ENCODE assay signal across 1 cellular context in genomic region chr10:73785221-73785720, GRCh38.
A peak's percentile ranks its signal among the peaks of the same experiment; 100 is the strongest.
TF ChIP-seq lines count a peak whose summit lies in the region.

ZSWIM8 (plus strand) TSS chr10:73785606; CDS start chr10:73785879, 273 bp downstream.

TF ChIP-seq in HEK293, 187 proteins besides CTCF, POLR2A, EP300 and RAD21 (continued from another document and continues in another):
- peak; percentile 54; the same call in 1 of the 2 replicates for TF ChIP-seq ZNF449 (tag by site-specific recombination; IDR thresholded peaks at IDR 0.05)
- no peak for TF ChIP-seq ZNF239 (tag by site-specific recombination; IDR thresholded peaks at IDR 0.05)
- no peak for TF ChIP-seq MYNN (tag by site-specific recombination; IDR thresholded peaks at IDR 0.05; ENCODE audit: borderline replicate concordance)
- TF ChIP-seq ZNF600 (tag by site-specific recombination; IDR thresholded peaks at IDR 0.05), result peak; percentile 87
- 0 out of 2 replicates have a peak, but pooled peaks have one; percentile 75 for TF ChIP-seq ELK4 (IDR thresholded peaks at IDR 0.05; ENCODE audit: borderline replicate concordance, low read depth, low read length)
- peak; percentile 99 for TF ChIP-seq ZBTB17 (tag by site-specific recombination; IDR thresholded peaks at IDR 0.05)
- peak; percentile 72; the same call in 1 of the 2 replicates for TF ChIP-seq ZNF610 (tag by site-specific recombination; IDR thresholded peaks at IDR 0.05; ENCODE audit: borderline replicate concordance)
- no peak for TF ChIP-seq ZNF112 (tag by site-specific recombination; IDR thresholded peaks at IDR 0.05)
- TF ChIP-seq REST (tag by site-specific recombination; IDR thresholded peaks at IDR 0.05), result peak; percentile 15; the same call in 1 of the 2 replicates
- no peak for TF ChIP-seq ZNF645 (tag by site-specific recombination; IDR thresholded peaks at IDR 0.05)
- TF ChIP-seq YY1 (tag by site-specific recombination; IDR thresholded peaks at IDR 0.05), result peak; percentile 93
- no peak; the same call in 1 of the 2 replicates for TF ChIP-seq ZBTB20 (tag by site-specific recombination; IDR thresholded peaks at IDR 0.05)
- 0 out of 2 replicates have a peak, but pooled peaks have one; percentile 44 for TF ChIP-seq ZSCAN5A (tag by site-specific recombination; IDR thresholded peaks at IDR 0.05)
- no peak for TF ChIP-seq ZBTB48 (tag by site-specific recombination; IDR thresholded peaks at IDR 0.05)
- TF ChIP-seq ZNF580 (tag by site-specific recombination; IDR thresholded peaks at IDR 0.05), result peak; percentile 83
- TF ChIP-seq ZXDB (tag by site-specific recombination; IDR thresholded peaks at IDR 0.05), result peak; percentile 95
- TF ChIP-seq HOXC10 (CRISPR knock-in tag; IDR thresholded peaks at IDR 0.05), result no peak
- peak; percentile 53 for TF ChIP-seq ZNF843 (tag by site-specific recombination; IDR thresholded peaks at IDR 0.05)
- peak; percentile 73 for TF ChIP-seq PATZ1 (tag by site-specific recombination; IDR thresholded peaks at IDR 0.05)
- no peak for TF ChIP-seq SCRT1 (tag by site-specific recombination; IDR thresholded peaks at IDR 0.05; ENCODE audit: borderline replicate concordance)
- peak; percentile 36; the same call in 1 of the 2 replicates for TF ChIP-seq KLF1 (tag by site-specific recombination; IDR thresholded peaks at IDR 0.05)
- TF ChIP-seq ZNF362 (tag by site-specific recombination; IDR thresholded peaks at IDR 0.05), result no peak
- TF ChIP-seq ZNF624 (tag by site-specific recombination; IDR thresholded peaks at IDR 0.05), result no peak
- peak; percentile 60 for TF ChIP-seq SP7 (tag by site-specific recombination; IDR thresholded peaks at IDR 0.05)
- TF ChIP-seq ZBTB26 (tag by site-specific recombination; optimal IDR thresholded peaks at IDR 0.05), result peak; percentile 48
- no peak for TF ChIP-seq ZNF114 (tag by site-specific recombination; IDR thresholded peaks at IDR 0.05)
- TF ChIP-seq MZF1 (tag by site-specific recombination; IDR thresholded peaks at IDR 0.05; ENCODE audit: borderline replicate concordance), result no peak
- peak; percentile 20; the same call in 1 of the 2 replicates for TF ChIP-seq ZNF10 (tag by site-specific recombination; IDR thresholded peaks at IDR 0.05)
- TF ChIP-seq ZNF311 (tag by site-specific recombination; IDR thresholded peaks at IDR 0.05; ENCODE audit: borderline replicate concordance), result no peak
- no peak for TF ChIP-seq ZNF121 (tag by site-specific recombination; IDR thresholded peaks at IDR 0.05)
- TF ChIP-seq ZNF174 (tag by site-specific recombination; IDR thresholded peaks at IDR 0.05), result no peak
- TF ChIP-seq ZFP3 (tag by site-specific recombination; IDR thresholded peaks at IDR 0.05; ENCODE audit: low read depth), result no peak
- TF ChIP-seq ZNF549 (tag by site-specific recombination; IDR thresholded peaks at IDR 0.05), result no peak
- no peak for TF ChIP-seq KLF7 (tag by site-specific recombination; IDR thresholded peaks at IDR 0.05; ENCODE audit: borderline replicate concordance)
- peak; percentile 45; the same call in 1 of the 2 replicates for TF ChIP-seq ZNF558 (tag by site-specific recombination; IDR thresholded peaks at IDR 0.05)
- TF ChIP-seq ZNF660 (tag by site-specific recombination; IDR thresholded peaks at IDR 0.05), result peak; percentile 68
- no peak for TF ChIP-seq ZNF792 (tag by site-specific recombination; IDR thresholded peaks at IDR 0.05)
- no peak for TF ChIP-seq ZNF23 (tag by site-specific recombination; IDR thresholded peaks at IDR 0.05; ENCODE audit: borderline replicate concordance)
- TF ChIP-seq ZNF777 (tag by site-specific recombination; IDR thresholded peaks at IDR 0.05; ENCODE audit: borderline replicate concordance), result no peak
- TF ChIP-seq ZNF335 (tag by site-specific recombination; conservative IDR thresholded peaks at IDR 0.05), result peak; percentile 99
- TF ChIP-seq ZBTB49 (tag by site-specific recombination; IDR thresholded peaks at IDR 0.05; ENCODE audit: low read depth), result no peak
- TF ChIP-seq ZNF302 (tag by site-specific recombination; IDR thresholded peaks at IDR 0.05; ENCODE audit: low read depth), result no peak
- TF ChIP-seq ZNF513 (tag by site-specific recombination; IDR thresholded peaks at IDR 0.05), result no peak
- TF ChIP-seq ZNF391 (tag by site-specific recombination; IDR thresholded peaks at IDR 0.05; ENCODE audit: borderline replicate concordance, low read depth), result peak; percentile 61; the same call in 1 of the 2 replicates
- no peak for TF ChIP-seq ZNF626 (tag by site-specific recombination; IDR thresholded peaks at IDR 0.05)
